Comparison of ENCODE assay signal across 11 cellular contexts in genomic region chr4:2393353-2394270, GRCh38. TPM values are rescaled to one million over a fixed set of nuclear protein-coding genes. Genes with fewer than 3 reads are reported as not detected.
DNase-seq lines count a peak whose midpoint lies in the region; ATAC-seq and TF ChIP-seq lines count a peak whose summit lies in the region.
"Had no signal": no experiment of that assay in that cellular context is flagged by ENCODE, and none has a peak within 500 bp of the region (broad histone marks: within the 10 kb centered on the region; RNA-seq: fewer than 3 reads in every experiment).

No MANE protein-coding gene starts in this region.

- peak; percentile 50 for ATAC-seq in CD4-positive, alpha-beta T cell (ENCODE audit: poor library complexity)
- ATAC-seq in body of pancreas (peak; percentile 83), mucosa of descending colon (peak; percentile 68), HG03457 (IDR thresholded peaks at IDR 0.05; ENCODE audit: unreplicated experiment) (no peak)

- H3K9me3 ChIP-seq in CD4-positive, alpha-beta T cell (ENCODE audit: control insufficient read depth, low read length) = no peaks in the 10 kb centered on the region
- no peaks in the 10 kb centered on the region for H3K9me3 ChIP-seq in body of pancreas
- no peaks in the 10 kb centered on the region for H3K9me3 ChIP-seq in mucosa of descending colon
- H3K9me3 ChIP-seq: neutrophil had no signal

- peak overlapping the region; percentile 18 for H3K4me3 Mint-ChIP-seq in CD4-positive, alpha-beta T cell
- peak overlapping the region; percentile 38 for H3K4me3 Mint-ChIP-seq in HFFc6
- H3K4me3 Mint-ChIP-seq: stimulated activated naive CD8-positive, alpha-beta T cell treated with anti-CD3 and anti-CD28 coated beads, Interleukin-15, Interleukin-2, amounts not matched to agents 100 ng/mL and 50 ng/mL, for 24 hours had no signal

- DNase-seq in CD4-positive, alpha-beta T cell = peak in 1 of 10 experiments; percentile 13
- no peak for DNase-seq in HFFc6
- peak; percentile 51 to 75 (median 63) for DNase-seq in body of pancreas
- DNase-seq in mucosa of descending colon = peak; percentile 59 to 65 (median 61)
- no peak for DNase-seq in NCI-H2171 treated with DMSO at 0.1 percent for 48 hours (lab: John Stamatoyannopoulos, UW)
- no peak for DNase-seq in GM19240 (ENCODE audit: insufficient read length, low spot score)
- no peak for DNase-seq in NCI-H2081 (lab: John Stamatoyannopoulos, UW)

- peak in 2 of 3 donors; percentile 18 to 25 for TF ChIP-seq POLR2A in body of pancreas (IDR thresholded peaks at IDR 0.05)

- intact Hi-C loops in CD4-positive, alpha-beta T cell (cut with DNase I, micrococcal nuclease) = no loop called here
- intact Hi-C loops in body of pancreas (cut with DNase I) (no loop called here), mucosa of descending colon (cut with DNase I, micrococcal nuclease) (no loop called here)

- no peaks in the 10 kb centered on the region for H3K27me3 ChIP-seq in CD4-positive, alpha-beta T cell (ENCODE audit: control insufficient read depth, insufficient read depth, low read length)
- H3K27me3 ChIP-seq in body of pancreas = no peaks in the 10 kb centered on the region

- no peaks in the 10 kb centered on the region for H3K9me3 Mint-ChIP-seq in CD4-positive, alpha-beta T cell
- no peaks in the 10 kb centered on the region for H3K9me3 Mint-ChIP-seq in HFFc6
- H3K9me3 Mint-ChIP-seq: stimulated activated naive CD8-positive, alpha-beta T cell treated with anti-CD3 and anti-CD28 coated beads, Interleukin-15, Interleukin-2, amounts not matched to agents 100 ng/mL and 50 ng/mL, for 24 hours had no signal

- H3K4me3 ChIP-seq in body of pancreas = no peak overlapping the region
- H3K4me3 ChIP-seq in mucosa of descending colon = no peak overlapping the region

- POLR2A ChIA-PET in CD4-positive, alpha-beta T cell (lab: Charles Lee) = interaction anchor here (1.2 to 1.8 kb wide), 4 partner anchors 19 to 131 kb away, joined by 3 to 8 read pairs (median 4); no protein-coding TSS in a partner anchor

- no peak for TF ChIP-seq CTCF in CD4-positive, alpha-beta T cell (IDR thresholded peaks at IDR 0.05)
- TF ChIP-seq CTCF in HFFc6 (IDR thresholded peaks at IDR 0.05) (no peak), body of pancreas (IDR thresholded peaks at IDR 0.05) (peak in 3 of 7 experiments; percentile 15 to 34 (median 34)), mucosa of descending colon (IDR thresholded peaks at IDR 0.05) (no peak)

- peak overlapping the region; percentile 15 for H3K27ac Mint-ChIP-seq in CD4-positive, alpha-beta T cell
- no peak overlapping the region for H3K27ac Mint-ChIP-seq in HFFc6
- H3K27ac Mint-ChIP-seq: stimulated activated naive CD8-positive, alpha-beta T cell treated with anti-CD3 and anti-CD28 coated beads, Interleukin-15, Interleukin-2, amounts not matched to agents 100 ng/mL and 50 ng/mL, for 24 hours had no signal

- H3K36me3 ChIP-seq in body of pancreas (replicated peaks in 1 of 2; ENCODE audit: insufficient read depth in 1 of 2, low read depth in 2 of 2) = no peaks in the 10 kb centered on the region
- H3K36me3 ChIP-seq in mucosa of descending colon (ENCODE audit: low read depth) = no peaks in the 10 kb centered on the region
- H3K36me3 ChIP-seq: neutrophil had no signal

- WGBS in body of pancreas, 2 donors = 9 to 14% methylated on average over 25 to 28 of the region's 28 CpGs

- H3K27ac ChIP-seq in CD4-positive, alpha-beta T cell (ENCODE audit: low read depth, low read length) = no peak overlapping the region
- H3K27ac ChIP-seq in body of pancreas = peak overlapping the region; percentile 2 to 52 (median 18)
- H3K27ac ChIP-seq: neutrophil had no signal

- H3K4me1 ChIP-seq in body of pancreas (peaks cover 13% of the 10 kb centered on the region), mucosa of descending colon (ENCODE audit: low read depth) (peaks cover 26% of the 10 kb centered on the region)

- CTCF ChIA-PET in CD4-positive, alpha-beta T cell (lab: Charles Lee) = interaction anchor here (0.7 to 3.4 kb wide), 4 partner anchors 9 to 82 kb away, joined by 3 to 12 read pairs (median 3); partner anchors contain the start of genes CFAP99 and ZFYVE28

- peaks cover 44% of the 10 kb centered on the region for H3K4me1 Mint-ChIP-seq in CD4-positive, alpha-beta T cell (ENCODE audit: low read depth)
- peaks cover 26% of the 10 kb centered on the region for H3K4me1 Mint-ChIP-seq in HFFc6 (ENCODE audit: low read depth)

- H3K36me3 Mint-ChIP-seq in CD4-positive, alpha-beta T cell (ENCODE audit: low read depth) = no peaks in the 10 kb centered on the region
- H3K36me3 Mint-ChIP-seq in HFFc6 (ENCODE audit: low read depth) = no peaks in the 10 kb centered on the region

- peaks cover 14% of the 10 kb centered on the region for H3K27me3 Mint-ChIP-seq in CD4-positive, alpha-beta T cell
- peaks cover 41% of the 10 kb centered on the region for H3K27me3 Mint-ChIP-seq in HFFc6 (ENCODE audit: insufficient read depth)

RNA-seq across cellular contexts. Expression of gene ZFYVE28, which starts 24.8 kb away (rescaled TPM):
- total RNA-seq in CD4-positive, alpha-beta T cell = 10 to 100 TPM; 26.2 to 28.0 TPM
- total RNA-seq in HFFc6 (2021; fragmentation: NEBNext Ultra II Directional; extraction: Animal tissue kit (Norgen Biotek cat#: 25700)) = 1 to 10 TPM; 1.8 to 5.4 (median 2.2) TPM
- total RNA-seq in body of pancreas (10 to 100 TPM in 1 of 2 donors, 1 to 10 TPM in 1; 5.7 to 16.8 TPM), mucosa of descending colon (10 to 100 TPM; 32.4 to 56.4 (median 42.9) TPM)

RNA-seq across cellular contexts. Expression of gene CFAP99, which starts 25.1 kb away (rescaled TPM):
- under 1 TPM in 1 of 2 experiments, not detected in 1; 0.17 TPM for total RNA-seq in CD4-positive, alpha-beta T cell
- not detected for total RNA-seq in HFFc6 (2021; fragmentation: NEBNext Ultra II Directional; extraction: Animal tissue kit (Norgen Biotek cat#: 25700))
- total RNA-seq in body of pancreas (not detected), mucosa of descending colon (1 to 10 TPM; 1.2 to 1.3 (median 1.2) TPM)
- total RNA-seq: Daoy had no signal

Comparison
In these comparisons a context has a peak if more than half of its experiments do, and no peak if none do; other contexts are left out.
1. DNase-seq: peak in body of pancreas (4 of 4) and mucosa of descending colon (3 of 3); none in HFFc6 (single experiment), NCI-H2171 treated with DMSO at 0.1 percent for 48 hours (single experiment), GM19240 (single experiment) and NCI-H2081 (0 of 2).